ENCODE assay signal across 10 cellular contexts in the genomic region with DNA sequence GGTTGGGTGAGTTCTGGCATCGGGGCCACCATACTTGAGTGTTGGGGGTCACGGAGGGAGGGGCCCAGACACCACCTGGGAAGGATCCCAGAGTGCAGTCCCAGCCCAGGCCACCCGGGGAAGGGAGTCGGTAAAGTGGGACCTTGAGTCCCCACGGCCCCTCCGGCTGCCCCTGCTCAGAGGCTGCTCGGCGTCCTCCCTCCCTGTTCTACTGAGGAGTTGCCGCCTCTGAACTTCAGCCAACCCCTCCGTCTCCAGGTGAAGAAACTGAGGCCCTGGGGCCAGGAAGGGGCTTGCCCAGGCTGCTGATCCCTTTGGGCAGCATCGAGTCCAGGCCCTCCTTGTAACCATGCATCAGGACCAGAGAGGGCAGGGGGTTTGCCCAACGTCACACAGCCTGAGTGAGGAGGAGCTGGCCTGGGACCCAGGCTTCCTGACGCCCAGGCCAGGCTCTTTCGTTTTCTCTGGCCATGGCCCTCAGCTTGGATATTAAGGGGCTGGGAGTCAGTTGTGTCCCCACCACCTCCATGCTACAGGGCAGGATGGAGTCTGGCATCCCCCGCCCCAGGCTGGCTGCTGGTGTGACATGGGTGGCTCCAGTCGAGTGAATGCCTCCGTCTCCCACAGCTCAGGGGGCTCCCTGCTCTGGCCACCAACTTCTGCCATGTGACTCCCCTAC. TPM values are rescaled to one million over a fixed set of nuclear protein-coding genes. Genes with fewer than 3 reads are reported as not detected.
A peak's percentile ranks its signal among the peaks of the same experiment; 100 is the strongest.
DNase-seq lines count a peak whose midpoint lies in the region.
"Had no signal": no experiment of that assay in that cellular context is flagged by ENCODE, and none has a peak within 500 bp of the region (broad histone marks: within the 10 kb centered on the region; RNA-seq: fewer than 3 reads in every experiment).

No MANE protein-coding gene starts in this region.

- H4K8ac ChIP-seq in neuronal stem cell (ENCODE audit: low read depth, low read length) = no peak overlapping the region

- no peaks in the 10 kb centered on the region for H3K9me3 Mint-ChIP-seq in CD4-positive, alpha-beta memory T cell

- H3K14ac ChIP-seq in neuronal stem cell (ENCODE audit: low read length) = peak overlapping the region; percentile 28

- peaks cover 12% of the 10 kb centered on the region for H3K36me3 ChIP-seq in CD4-positive, alpha-beta memory T cell (ENCODE audit: insufficient read depth, low read length)
- H3K36me3 ChIP-seq in KOPT-K1 (ENCODE audit: insufficient read depth, low read length) = peaks cover 32% of the 10 kb centered on the region
- no peaks in the 10 kb centered on the region for H3K36me3 ChIP-seq in neuronal stem cell (replicated peaks in 1 of 2; ENCODE audit: control insufficient read depth in 2 of 2, insufficient read depth in 2 of 2, low read length in 2 of 2)

- no peak overlapping the region for H4K91ac ChIP-seq in neuronal stem cell (ENCODE audit: low read depth, low read length, poor library complexity)

- peak overlapping the region; percentile 7 for H3K9ac ChIP-seq in neuronal stem cell (ENCODE audit: low read depth, low read length, poor library complexity)

- no CpG with 5 or more reads among the region's 17 CpGs for WGBS in neuronal stem cell (ENCODE audit: extremely low coverage in 2 of 2, insufficient read length in 2 of 2, insufficient replicate concordance in 1 of 2), 2 donors

- H3K4me1 ChIP-seq in CD4-positive, alpha-beta memory T cell (ENCODE audit: insufficient read depth, low read length) = peaks cover 29% of the 10 kb centered on the region
- peaks cover 3 to 14% of the 10 kb centered on the region in 2 donors for H3K4me1 ChIP-seq in neuronal stem cell (ENCODE audit: control insufficient read depth in 2 of 2, insufficient read depth in 1 of 2, low read depth in 1 of 2, low read length in 2 of 2)

- POLR2A ChIA-PET in CD4-positive, alpha-beta memory T cell (lab: Charles Lee; ENCODE audit: partially characterized antibody) = interaction anchor here (1.3 to 3.1 kb wide), 8 partner anchors 10 to 482 kb away, joined by 3 to 31 read pairs (median 6); a partner anchor contains a TSS

- H3K23ac ChIP-seq in neuronal stem cell (ENCODE audit: low read depth, low read length, poor library complexity) = no peak overlapping the region

- H3K27me3 ChIP-seq in CD4-positive, alpha-beta memory T cell (ENCODE audit: insufficient read depth, low read length) = no peaks in the 10 kb centered on the region
- H3K27me3 ChIP-seq in neuronal stem cell (ENCODE audit: control insufficient read depth in 3 of 3, insufficient read depth in 3 of 3, low read depth in 1 of 3, low read length in 3 of 3) = peaks cover 0 to 2% (median 0%) of the 10 kb centered on the region in 3 experiments

- H3K79me1 ChIP-seq in neuronal stem cell (ENCODE audit: low read depth, low read length) = no peaks in the 10 kb centered on the region

- peak overlapping the region; percentile 86 to 98 (median 95) for H3K27ac Mint-ChIP-seq in CD4-positive, alpha-beta memory T cell

- no peak overlapping the region for H2BK120ac ChIP-seq in neuronal stem cell (ENCODE audit: low read depth, low read length)

- H3K36me3 Mint-ChIP-seq in CD4-positive, alpha-beta memory T cell = peaks cover 9 to 35% of the 10 kb centered on the region in 2 donors

- CTCF ChIA-PET in CD4-positive, alpha-beta memory T cell (lab: Charles Lee; ENCODE audit: partially characterized antibody) = interaction anchor here (1.1 to 1.6 kb wide), 3 partner anchors 188 to 503 kb away, joined by 3 to 4 read pairs (median 3); no protein-coding TSS in a partner anchor

- intact Hi-C loops in CD4-positive, alpha-beta memory T cell (cut with micrococcal nuclease) = loop anchor here (2.0 to 5.0 kb wide), 2 partner anchors 189 to 485 kb away; no protein-coding TSS in a partner anchor

- peak overlapping the region; percentile 95 for H2BK15ac ChIP-seq in neuronal stem cell (ENCODE audit: low read length)

- H3K27me3 Mint-ChIP-seq in CD4-positive, alpha-beta memory T cell = no peaks in the 10 kb centered on the region

- peak overlapping the region; percentile 84 for H3K18ac ChIP-seq in neuronal stem cell (ENCODE audit: low read length)

- peak overlapping the region; percentile 89 for H2AK5ac ChIP-seq in neuronal stem cell (ENCODE audit: low read depth, low read length)

- H3K27ac ChIP-seq in CD4-positive, alpha-beta memory T cell (ENCODE audit: low read depth, low read length) = peak overlapping the region; percentile 81
- H3K27ac ChIP-seq in KOPT-K1 (ENCODE audit: low read depth, low read length, poor library complexity, severe bottlenecking) (peak overlapping the region; percentile 84), caudate nucleus (ENCODE audit: low read depth, low read length) (peak overlapping the region; percentile 71), neuronal stem cell (replicated peaks; ENCODE audit: low read length) (no peak overlapping the region)

- peak overlapping the region; percentile 61 for H2AFZ ChIP-seq in neuronal stem cell (ENCODE audit: low read length)

- H2BK5ac ChIP-seq in neuronal stem cell (ENCODE audit: low read length) = peak overlapping the region; percentile 83

- H3K4me3 ChIP-seq in CD4-positive, alpha-beta memory T cell (ENCODE audit: low read length in 2 of 2) = peak overlapping the region; percentile 95 to 96
- H3K4me3 ChIP-seq in neuronal stem cell (ENCODE audit: low read length in 2 of 2) = no peak overlapping the region

- peaks cover 16 to 39% (median 27%) of the 10 kb centered on the region in 4 donors for H3K4me1 Mint-ChIP-seq in CD4-positive, alpha-beta memory T cell

- peak in 2 of 5 donors; percentile 20 to 50 for DNase-seq in CD4-positive, alpha-beta memory T cell
- DNase-seq in caudate nucleus (lab: John Stamatoyannopoulos, UW) (no peak), neuronal stem cell (ENCODE audit: low spot score) (no peak), NCI-H2171 treated with DMSO at 0.1 percent for 48 hours (lab: John Stamatoyannopoulos, UW) (no peak), MV-4-11 (lab: John Stamatoyannopoulos, UW) (no peak), AG08395 (ENCODE audit: low spot score) (no peak), NCI-H524 (lab: John Stamatoyannopoulos, UW) (no peak)
- DNase-seq: mammary epithelial cell had no signal

- peak overlapping the region; percentile 23 for H3K4ac ChIP-seq in neuronal stem cell (ENCODE audit: low read length)

- no peak overlapping the region for H3K4me2 ChIP-seq in neuronal stem cell (ENCODE audit: insufficient read depth, low read length, poor library complexity, severe bottlenecking)

- peak overlapping the region; percentile 82 to 92 (median 89) for H3K4me3 Mint-ChIP-seq in CD4-positive, alpha-beta memory T cell

- no peaks in the 10 kb centered on the region for H3K9me3 ChIP-seq in CD4-positive, alpha-beta memory T cell (ENCODE audit: control insufficient read depth in 1 of 2, low read length in 2 of 2)
- no peaks in the 10 kb centered on the region for H3K9me3 ChIP-seq in KOPT-K1 (ENCODE audit: insufficient read depth, low read length, poor library complexity, severe bottlenecking)
- H3K9me3 ChIP-seq in neuronal stem cell (replicated peaks in 1 of 2; ENCODE audit: control insufficient read depth in 2 of 2, insufficient read depth in 1 of 2, low read depth in 1 of 2, low read length in 2 of 2) = no peaks in the 10 kb centered on the region

- peak overlapping the region; percentile 75 for H2BK12ac ChIP-seq in neuronal stem cell (ENCODE audit: low read length)

RNA-seq across cellular contexts. Expression of a gene that starts 1.3 kb away (rescaled TPM):
- 100 to 1,000 TPM; 191 to 194 TPM for total RNA-seq in CD4-positive, alpha-beta memory T cell
- 10 to 100 TPM; 39.6 to 53.0 TPM for polyA plus RNA-seq in CD4-positive, alpha-beta memory T cell
- polyA plus RNA-seq in neuronal stem cell (2013, experiment 1 of 2) = 0.18 TPM
- 0.06 TPM for polyA plus RNA-seq in neuronal stem cell (2013, experiment 2 of 2)
- total RNA-seq: mammary epithelial cell, NCI-H460 had no signal
- polyA plus RNA-seq: mammary epithelial cell had no signal

Comparison
In these comparisons a context has a peak if more than half of its experiments do, and no peak if none do; other contexts are left out.
1. H3K4me3 ChIP-seq: peak in CD4-positive, alpha-beta memory T cell (2 of 2); none in neuronal stem cell (0 of 2).